Comparison of ENCODE assay signal across 21 cellular contexts in the genomic region with DNA sequence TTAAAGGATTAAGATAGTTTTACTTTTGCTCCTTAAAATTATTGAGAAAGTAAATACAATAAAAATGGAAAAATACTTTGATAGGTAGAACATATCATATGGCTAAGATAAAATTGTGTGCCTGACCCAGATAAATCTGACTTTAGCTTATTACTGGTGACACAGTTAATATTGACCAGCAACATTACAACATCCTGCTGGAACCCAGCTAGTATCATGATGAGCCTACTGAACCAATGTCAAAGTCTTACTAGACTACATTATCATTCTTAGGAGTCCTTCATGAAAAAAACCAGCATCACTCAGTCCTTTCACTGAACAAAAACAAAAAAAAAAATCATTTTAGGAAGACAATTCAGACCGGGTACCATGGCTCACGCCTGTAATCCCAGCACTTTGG.
"Had no signal": no experiment of that assay in that cellular context is flagged by ENCODE, and none has a peak within 500 bp of the region (broad histone marks: within the 10 kb centered on the region; RNA-seq: fewer than 3 reads in every experiment).

No MANE protein-coding gene starts in this region.

- H3K27me3 Mint-ChIP-seq: dendritic cell treated with granulocyte-macrophage colony-stimulating factor and Interleukin-4, amounts not matched to agents 40 ng/mL and 50 ng/mL, for 4 days had no signal

- H3K36me3 ChIP-seq: colonic mucosa, esophagus muscularis mucosa, gastroesophageal sphincter, heart left ventricle, left ventricle myocardium inferior, lower lobe of right lung had no signal

- H3K27ac ChIP-seq: colonic mucosa, esophagus muscularis mucosa, foreskin keratinocyte, gastroesophageal sphincter, heart left ventricle, hepatocyte, left ventricle myocardium inferior, lower lobe of right lung had no signal

- H3K4me1 Mint-ChIP-seq: immature natural killer cell, naive B cell had no signal

- H3K36me3 Mint-ChIP-seq: immature natural killer cell, naive B cell had no signal

- ATAC-seq: foreskin keratinocyte, gastroesophageal sphincter, heart left ventricle, left cardiac atrium, lower lobe of right lung, mucosa of descending colon had no signal

- H3K4me1 ChIP-seq: colonic mucosa, esophagus muscularis mucosa, gastroesophageal sphincter, left ventricle myocardium inferior, lower lobe of right lung had no signal

- H3K27ac Mint-ChIP-seq: dendritic cell treated with granulocyte-macrophage colony-stimulating factor and Interleukin-4, amounts not matched to agents 40 ng/mL and 50 ng/mL, for 4 days; immature natural killer cell; mesothelial cell of epicardium; naive B cell had no signal

- H3K79me2 ChIP-seq: hepatocyte had no signal

- H3K4me3 ChIP-seq: colonic mucosa, esophagus muscularis mucosa, gastroesophageal sphincter, heart left ventricle, hepatocyte, left ventricle myocardium inferior, lower lobe of right lung, mucosa of descending colon had no signal

- H3K4me3 Mint-ChIP-seq: dendritic cell treated with granulocyte-macrophage colony-stimulating factor and Interleukin-4, amounts not matched to agents 40 ng/mL and 50 ng/mL, for 4 days; immature natural killer cell; mesothelial cell of epicardium; naive B cell had no signal

- H3K9me3 ChIP-seq: colonic mucosa, esophagus muscularis mucosa, gastroesophageal sphincter, heart left ventricle, left ventricle myocardium inferior, lower lobe of right lung, mucosa of descending colon had no signal

- H2AFZ ChIP-seq: hepatocyte had no signal

- DNase-seq: colonic mucosa; cortex of kidney; effector CD8-positive, alpha-beta T cell; foreskin keratinocyte; heart left ventricle; hypothalamus; immature natural killer cell; islet precursor cell; left cardiac atrium; left ventricle myocardium inferior; lower lobe of right lung; mesenchymal stem cell; mucosa of descending colon; naive B cell had no signal

- H3K4me2 ChIP-seq: hepatocyte had no signal

- FAIRE-seq: endothelial cell of umbilical vein, frontal cortex had no signal

- H3K9me3 Mint-ChIP-seq: dendritic cell treated with granulocyte-macrophage colony-stimulating factor and Interleukin-4, amounts not matched to agents 40 ng/mL and 50 ng/mL, for 4 days; immature natural killer cell; mesothelial cell of epicardium; naive B cell had no signal

- H3K27me3 ChIP-seq: colonic mucosa, esophagus muscularis mucosa, foreskin keratinocyte, gastroesophageal sphincter, heart left ventricle, hepatocyte had no signal
